In genomic region chr10:33145451-33146188, GRCh38 we compare ENCODE assay signal across 13 cellular contexts.
DNase-seq lines count a peak whose midpoint lies in the region; ATAC-seq lines count a peak whose summit lies in the region.
"Had no signal": no experiment of that assay in that cellular context is flagged by ENCODE, and none has a peak within 500 bp of the region (broad histone marks: within the 10 kb centered on the region; RNA-seq: fewer than 3 reads in every experiment).

No MANE protein-coding gene starts in this region.

- peaks cover 36% of the 10 kb centered on the region for H3K4me1 ChIP-seq in SJSA1 (replicated peaks)

- no peaks in the 10 kb centered on the region for H3K36me3 ChIP-seq in SJSA1

- peak; percentile 16 for DNase-seq in HT-29 (ENCODE audit: low spot score)
- peak; percentile 82 to 83 for DNase-seq in SJSA1 (ENCODE audit: low read depth in 1 of 2, low spot score in 2 of 2)
- DNase-seq in globus pallidus (ENCODE audit: low spot score) = peak; percentile 58
- peak; percentile 39 for DNase-seq in putamen (ENCODE audit: low spot score)
- no peak for DNase-seq in COLO668 (lab: John Stamatoyannopoulos, UW; ENCODE audit: unreplicated experiment)
- DNase-seq in NCI-H526 (lab: John Stamatoyannopoulos, UW) = no peak
- DNase-seq: CD8-positive, alpha-beta memory T cell; kidney glomerular epithelial cell; NCI-H1417 treated with DMSO at 0.1 percent for 48 hours; NCI-H226; trophoblast cell had no signal

- H3K27me3 ChIP-seq in SJSA1 (replicated peaks) = no peaks in the 10 kb centered on the region

- no peak for ATAC-seq in GM18498 (IDR thresholded peaks at IDR 0.05; ENCODE audit: unreplicated experiment)
- ATAC-seq: activated CD4-positive, CD25-positive, alpha-beta regulatory T cell treated with anti-CD3 and anti-CD28 coated beads, Interleukin-2, amount 50 U/mL, for 24 hours had no signal

- no peak overlapping the region for H3K4me3 ChIP-seq in SJSA1

- H3K9me3 ChIP-seq in SJSA1 (replicated peaks) = no peaks in the 10 kb centered on the region

- H3K27ac ChIP-seq in SJSA1 = peak overlapping the region; percentile 85

Comparison
In these comparisons a context has a peak if more than half of its experiments do, and no peak if none do; other contexts are left out.
1. DNase-seq: peak in HT-29 (single experiment), SJSA1 (2 of 2), globus pallidus (single experiment) and putamen (single experiment); none in COLO668 (single experiment) and NCI-H526 (0 of 2).